17 cellular contexts compared by ENCODE assay signal in genomic region chr9:73073337-73074175, GRCh38.
DNase-seq lines count a peak whose midpoint lies in the region; ATAC-seq, FAIRE-seq and TF ChIP-seq lines count a peak whose summit lies in the region.
"Had no signal": no experiment of that assay in that cellular context is flagged by ENCODE, and none has a peak within 500 bp of the region (broad histone marks: within the 10 kb centered on the region; RNA-seq: fewer than 3 reads in every experiment).

No MANE protein-coding gene starts in this region.

- peak; percentile 21 for FAIRE-seq in RCC 7860 (lab: Jason Lieb, UNC)

- peak overlapping the region; percentile 13 for H3K27ac ChIP-seq in fibroblast of lung (ENCODE audit: insufficient read depth, low read length)
- H3K27ac ChIP-seq: BLaER1, parathyroid adenoma had no signal

- no peak overlapping the region for H3K4me3 ChIP-seq in fibroblast of lung (replicated peaks in 1 of 4; ENCODE audit: control extremely low read depth in 1 of 4, insufficient read depth in 1 of 4, low read depth in 3 of 4, low read length in 4 of 4)
- H3K4me3 ChIP-seq: BLaER1, mucosa of descending colon had no signal

- H3K27me3 ChIP-seq in fibroblast of lung (ENCODE audit: control insufficient read depth, insufficient read depth, low read length): no peaks in the 10 kb centered on the region
- H3K27me3 ChIP-seq: BLaER1 had no signal

- intact Hi-C loops in sciatic nerve (cut with DNase I): no loop called here
- intact Hi-C loops in Right ventricle myocardium inferior (cut with DNase I): no loop called here

- TF ChIP-seq CTCF in fibroblast of lung (conservative IDR thresholded peaks at IDR 0.05 in 1 of 2, IDR thresholded peaks at IDR 0.05 in 1 of 2; ENCODE audit: low read depth in 1 of 2, low read length in 2 of 2): no peak

- ATAC-seq in sciatic nerve (peak; percentile 63), GM18867 (IDR thresholded peaks at IDR 0.05; ENCODE audit: unreplicated experiment) (no peak), HG03135 (IDR thresholded peaks at IDR 0.05; ENCODE audit: unreplicated experiment) (no peak), Right ventricle myocardium inferior (no peak)
- ATAC-seq: mucosa of descending colon had no signal

- no peaks in the 10 kb centered on the region for H3K36me3 ChIP-seq in fibroblast of lung (ENCODE audit: control insufficient read depth, insufficient read depth, low read length)
- H3K36me3 ChIP-seq: BLaER1 had no signal

- no peaks in the 10 kb centered on the region for H3K79me2 ChIP-seq in fibroblast of lung (ENCODE audit: control insufficient read depth, insufficient read depth, low read length)
- H3K79me2 ChIP-seq: parathyroid adenoma had no signal

- no peak overlapping the region for H2AFZ ChIP-seq in fibroblast of lung (ENCODE audit: low read length)
- H2AFZ ChIP-seq: parathyroid adenoma had no signal

- DNase-seq in EL: peak; percentile 52
- DNase-seq in RCC 7860 (ENCODE audit: low spot score): no peak
- peak in 1 of 2 donors; percentile 61 for DNase-seq in fibroblast of lung (ENCODE audit: low read depth in 2 of 2)
- no peak for DNase-seq in sciatic nerve (ENCODE audit: low spot score)
- DNase-seq in foreskin melanocyte: no peak
- no peak for DNase-seq in Right ventricle myocardium inferior (ENCODE audit: missing footprints)
- DNase-seq: activated CD4-positive, alpha-beta T cell treated with anti-CD3 and anti-CD28 coated beads, Interleukin-2, amount 10 ng/mL, durations not matched to agents 24 days and 14 days; activated T-cell treated with anti-CD3 and anti-CD28 coated beads, Interleukin-2, amount 50 U/mL, for 24 hours; cortex of kidney; mucosa of descending colon; NCI-H1694 treated with DMSO at 0.1 percent for 48 hours; stimulated activated CD4-positive, alpha-beta T cell treated with anti-CD3 and anti-CD28 coated beads, Interleukin-15, amount 100 ng/mL, for 24 hours; trophoblast cell had no signal

- no peak overlapping the region for H3K9ac ChIP-seq in fibroblast of lung (ENCODE audit: insufficient read depth, low read length)
- H3K9ac ChIP-seq: BLaER1, parathyroid adenoma had no signal

- H3K9me3 ChIP-seq in fibroblast of lung (ENCODE audit: control insufficient read depth, insufficient read depth, low read depth, low read length): no peaks in the 10 kb centered on the region
- H3K9me3 ChIP-seq: BLaER1, mucosa of descending colon had no signal

- H3K4me2 ChIP-seq in fibroblast of lung (ENCODE audit: extremely low read depth, insufficient read depth, low read length): peak overlapping the region; percentile 34
- H3K4me2 ChIP-seq: BLaER1 had no signal

- no peaks in the 10 kb centered on the region for H4K20me1 ChIP-seq in fibroblast of lung (ENCODE audit: control insufficient read depth, extremely low read depth, insufficient read depth, low read length)
- H4K20me1 ChIP-seq: BLaER1 had no signal

- peaks cover 2% of the 10 kb centered on the region for H3K4me1 ChIP-seq in fibroblast of lung (ENCODE audit: control insufficient read depth, extremely low read depth, insufficient read depth, low read length)
- H3K4me1 ChIP-seq: BLaER1, parathyroid adenoma had no signal
